In the genomic region with DNA sequence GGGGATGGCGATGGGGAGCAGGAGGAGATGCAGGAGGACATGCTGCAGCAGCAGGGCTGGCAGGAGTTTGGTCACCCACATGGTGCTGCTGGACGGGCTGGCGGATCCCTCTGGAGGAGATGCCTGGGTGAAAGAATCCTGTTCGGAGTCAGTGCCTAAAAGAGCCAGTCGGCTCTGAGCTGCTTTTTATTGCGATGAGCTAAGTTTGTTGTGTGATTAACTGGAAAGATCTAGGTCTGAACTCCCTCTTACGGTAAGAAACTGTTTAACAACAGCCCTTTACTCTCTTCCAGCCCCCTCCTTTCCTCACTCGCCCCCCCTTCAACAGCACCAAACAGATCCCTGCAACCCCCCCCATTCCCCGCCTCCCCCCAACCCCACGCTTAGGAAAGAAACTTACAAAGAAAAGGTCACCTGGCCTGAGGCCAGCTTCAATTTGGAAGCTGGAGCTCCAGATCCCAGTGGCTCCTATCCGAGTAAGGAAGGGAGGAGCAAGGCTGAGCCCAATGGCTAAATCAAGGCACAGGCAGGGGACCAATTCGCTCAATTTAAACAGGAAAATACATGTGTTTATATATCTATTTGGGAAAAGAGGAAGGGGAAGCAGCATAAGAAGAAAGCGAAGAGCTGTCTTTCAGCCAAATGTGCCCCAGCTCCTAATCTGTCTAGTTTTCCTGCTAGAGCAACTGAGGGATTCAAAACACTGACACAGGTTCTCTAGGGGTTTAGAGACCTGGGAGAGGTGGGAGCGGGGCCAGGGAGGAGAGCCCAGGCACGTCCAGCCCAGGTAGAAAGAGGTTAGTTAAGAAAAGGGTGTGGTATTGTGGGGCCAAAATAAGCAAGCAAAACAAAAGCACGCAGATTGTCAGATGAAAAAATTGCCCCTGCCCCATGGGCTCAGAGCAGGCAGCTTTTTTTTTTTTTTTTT, we compare ENCODE assay signal across 1 cellular context.
TF ChIP-seq lines count a peak whose summit lies in the region.

A gene (minus strand): TSS at position 157 of the 928 bp plus-strand sequence. CDS start 76 bp downstream, at position 81.

TF ChIP-seq in GM23338, 12 proteins besides CTCF, POLR2A, EP300 and RAD21 (continued from another document):
- TF ChIP-seq, protein P1, sequence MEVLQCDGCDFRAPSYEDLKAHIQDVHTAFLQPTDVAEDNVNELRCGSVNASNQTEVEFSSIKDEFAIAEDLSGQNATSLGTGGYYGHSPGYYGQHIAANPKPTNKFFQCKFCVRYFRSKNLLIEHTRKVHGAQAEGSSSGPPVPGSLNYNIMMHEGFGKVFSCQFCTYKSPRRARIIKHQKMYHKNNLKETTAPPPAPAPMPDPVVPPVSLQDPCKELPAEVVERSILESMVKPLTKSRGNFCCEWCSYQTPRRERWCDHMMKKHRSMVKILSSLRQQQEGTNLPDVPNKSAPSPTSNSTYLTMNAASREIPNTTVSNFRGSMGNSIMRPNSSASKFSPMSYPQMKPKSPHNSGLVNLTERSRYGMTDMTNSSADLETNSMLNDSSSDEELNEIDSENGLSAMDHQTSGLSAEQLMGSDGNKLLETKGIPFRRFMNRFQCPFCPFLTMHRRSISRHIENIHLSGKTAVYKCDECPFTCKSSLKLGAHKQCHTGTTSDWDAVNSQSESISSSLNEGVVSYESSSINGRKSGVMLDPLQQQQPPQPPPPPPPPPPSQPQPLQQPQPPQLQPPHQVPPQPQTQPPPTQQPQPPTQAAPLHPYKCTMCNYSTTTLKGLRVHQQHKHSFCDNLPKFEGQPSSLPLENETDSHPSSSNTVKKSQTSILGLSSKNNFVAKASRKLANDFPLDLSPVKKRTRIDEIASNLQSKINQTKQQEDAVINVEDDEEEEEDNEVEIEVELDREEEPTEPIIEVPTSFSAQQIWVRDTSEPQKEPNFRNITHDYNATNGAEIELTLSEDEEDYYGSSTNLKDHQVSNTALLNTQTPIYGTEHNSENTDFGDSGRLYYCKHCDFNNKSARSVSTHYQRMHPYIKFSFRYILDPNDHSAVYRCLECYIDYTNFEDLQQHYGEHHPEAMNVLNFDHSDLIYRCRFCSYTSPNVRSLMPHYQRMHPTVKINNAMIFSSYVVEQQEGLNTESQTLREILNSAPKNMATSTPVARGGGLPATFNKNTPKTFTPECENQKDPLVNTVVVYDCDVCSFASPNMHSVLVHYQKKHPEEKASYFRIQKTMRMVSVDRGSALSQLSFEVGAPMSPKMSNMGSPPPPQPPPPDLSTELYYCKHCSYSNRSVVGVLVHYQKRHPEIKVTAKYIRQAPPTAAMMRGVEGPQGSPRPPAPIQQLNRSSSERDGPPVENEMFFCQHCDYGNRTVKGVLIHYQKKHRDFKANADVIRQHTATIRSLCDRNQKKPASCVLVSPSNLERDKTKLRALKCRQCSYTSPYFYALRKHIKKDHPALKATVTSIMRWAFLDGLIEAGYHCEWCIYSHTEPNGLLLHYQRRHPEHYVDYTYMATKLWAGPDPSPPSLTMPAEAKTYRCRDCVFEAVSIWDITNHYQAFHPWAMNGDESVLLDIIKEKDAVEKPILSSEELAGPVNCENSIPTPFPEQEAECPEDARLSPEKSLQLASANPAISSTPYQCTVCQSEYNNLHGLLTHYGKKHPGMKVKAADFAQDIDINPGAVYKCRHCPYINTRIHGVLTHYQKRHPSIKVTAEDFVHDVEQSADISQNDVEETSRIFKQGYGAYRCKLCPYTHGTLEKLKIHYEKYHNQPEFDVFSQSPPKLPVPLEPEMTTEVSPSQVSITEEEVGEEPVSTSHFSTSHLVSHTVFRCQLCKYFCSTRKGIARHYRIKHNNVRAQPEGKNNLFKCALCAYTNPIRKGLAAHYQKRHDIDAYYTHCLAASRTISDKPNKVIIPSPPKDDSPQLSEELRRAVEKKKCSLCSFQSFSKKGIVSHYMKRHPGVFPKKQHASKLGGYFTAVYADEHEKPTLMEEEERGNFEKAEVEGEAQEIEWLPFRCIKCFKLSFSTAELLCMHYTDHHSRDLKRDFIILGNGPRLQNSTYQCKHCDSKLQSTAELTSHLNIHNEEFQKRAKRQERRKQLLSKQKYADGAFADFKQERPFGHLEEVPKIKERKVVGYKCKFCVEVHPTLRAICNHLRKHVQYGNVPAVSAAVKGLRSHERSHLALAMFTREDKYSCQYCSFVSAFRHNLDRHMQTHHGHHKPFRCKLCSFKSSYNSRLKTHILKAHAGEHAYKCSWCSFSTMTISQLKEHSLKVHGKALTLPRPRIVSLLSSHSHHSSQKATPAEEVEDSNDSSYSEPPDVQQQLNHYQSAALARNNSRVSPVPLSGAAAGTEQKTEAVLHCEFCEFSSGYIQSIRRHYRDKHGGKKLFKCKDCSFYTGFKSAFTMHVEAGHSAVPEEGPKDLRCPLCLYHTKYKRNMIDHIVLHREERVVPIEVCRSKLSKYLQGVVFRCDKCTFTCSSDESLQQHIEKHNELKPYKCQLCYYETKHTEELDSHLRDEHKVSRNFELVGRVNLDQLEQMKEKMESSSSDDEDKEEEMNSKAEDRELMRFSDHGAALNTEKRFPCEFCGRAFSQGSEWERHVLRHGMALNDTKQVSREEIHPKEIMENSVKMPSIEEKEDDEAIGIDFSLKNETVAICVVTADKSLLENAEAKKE (CRISPR knock-in tag; IDR thresholded peaks at IDR 0.05) = no peak
- TF ChIP-seq STAT1 (IDR thresholded peaks at IDR 0.05; ENCODE audit: unreplicated experiment) (no peak), ZNF114 (CRISPR knock-in tag; IDR thresholded peaks at IDR 0.05) (no peak)
